8 cellular contexts compared by ENCODE assay signal in genomic region chr16:14974656-14975417, GRCh38. TPM values are rescaled to one million over a fixed set of nuclear protein-coding genes. Genes with fewer than 3 reads are reported as not detected.
A peak's percentile ranks its signal among the peaks of the same experiment; 100 is the strongest.
DNase-seq lines count a peak whose midpoint lies in the region; ATAC-seq and TF ChIP-seq lines count a peak whose summit lies in the region.
"Not testable (repeated sequence)": the region's sequence is repeated elsewhere in the genome, so short reads cannot be mapped to it uniquely, and the experiment has no call there.

TSS of gene PDXDC1 (plus strand) at chr16:14975026. CDS start at chr16:14975200, 174 bp downstream.

- not testable (repeated sequence) for H3K56ac ChIP-seq in H9 (ENCODE audit: insufficient read length, low read depth, low read length)

- not testable (repeated sequence) for H3K9me3 ChIP-seq in H9 (ENCODE audit: control insufficient read depth, low read depth, low read length); MG63

- not testable (repeated sequence) for H4K5ac ChIP-seq in H9 (ENCODE audit: insufficient read length, low read depth, low read length)

- H3K23me2 ChIP-seq in H9 (ENCODE audit: insufficient read length, low read depth, low read length, poor library complexity, severe bottlenecking) = not testable (repeated sequence)

- not testable (repeated sequence) for H4K20me1 ChIP-seq in H9 (ENCODE audit: control insufficient read depth, insufficient read depth, insufficient read length)

- H3K4me2 ChIP-seq in H9 (ENCODE audit: insufficient read depth, insufficient read length, low read length) = peak within 1 kb of the TSS; percentile 89

- H4K8ac ChIP-seq in H9 (replicated peaks; ENCODE audit: insufficient read length, low read depth, low read length) = not testable (repeated sequence)

- not testable (repeated sequence) for H3K36me3 Mint-ChIP-seq in H9 (ENCODE audit: insufficient read depth in 1 of 3, low read depth in 3 of 3); nephron (ENCODE audit: low read depth)

- H2AK5ac ChIP-seq in H9 (ENCODE audit: insufficient read length, low read length) = not testable (repeated sequence)

- H3K36me3 ChIP-seq in MG63 = not testable (repeated sequence)

- not testable (repeated sequence) for H2BK120ac ChIP-seq in H9 (ENCODE audit: low read depth, low read length, poor library complexity, severe bottlenecking)

- DNase-seq in ELR (ENCODE audit: low read depth) (peak; percentile 92), H9 (peak; percentile 96), MG63 (peak; percentile 93), SHP77 (lab: John Stamatoyannopoulos, UW) (peak; percentile 81 to 94), fibroblast of the aortic adventitia (ENCODE audit: low read depth) (peak; percentile 72)
- DNase-seq in activated effector memory CD4-positive, alpha-beta T cell treated with Interleukin-2 at 50 U/mL for 16 hours = peak; percentile 100
- DNase-seq in stimulated activated naive CD8-positive, alpha-beta T cell treated with anti-CD3 and anti-CD28 coated beads, Interleukin-15, Interleukin-2, amounts not matched to agents 100 U/mL and 50 U/mL, for 24 hours = peak; percentile 99

- peak within 1 kb of the TSS; percentile 88 to 93 for H3K4me3 Mint-ChIP-seq in H9
- H3K4me3 Mint-ChIP-seq in nephron = peak within 1 kb of the TSS; percentile 91 to 96 (median 93)

- H3K9ac ChIP-seq in H9 (ENCODE audit: extremely low read depth, insufficient read length, low read length) = peak within 1 kb of the TSS; percentile 86

- not testable (repeated sequence) for H2BK15ac ChIP-seq in H9 (ENCODE audit: low read depth, low read length)

- ATAC-seq in stimulated activated naive CD8-positive, alpha-beta T cell treated with anti-CD3 and anti-CD28 coated beads, Interleukin-15, Interleukin-2, amounts not matched to agents 100 U/mL and 50 U/mL, for 24 hours = peak; percentile 99

- not testable (repeated sequence) for H3K9me3 Mint-ChIP-seq in H9, nephron

- H3K79me1 ChIP-seq in H9 (ENCODE audit: insufficient read depth, low read depth, low read length, poor library complexity, severe bottlenecking) = not testable (repeated sequence)

- not testable (repeated sequence) for H3K27me3 Mint-ChIP-seq in H9 (ENCODE audit: low read depth); nephron (ENCODE audit: low read depth)

- H2BK12ac ChIP-seq in H9 (ENCODE audit: insufficient read length, low read depth, low read length) = not testable (repeated sequence)

- not testable (repeated sequence) for H3T11ph ChIP-seq in H9 (ENCODE audit: low read length)

- not testable (repeated sequence) for H2BK5ac ChIP-seq in H9 (ENCODE audit: insufficient read length, low read length)

- H3K79me2 ChIP-seq in H9 (ENCODE audit: insufficient read depth, low read length) = not testable (repeated sequence)

- not testable (repeated sequence) for H3K23ac ChIP-seq in H9 (ENCODE audit: insufficient read length, low read depth, low read length)

- not testable (repeated sequence) for H3K27me3 ChIP-seq in H9 (ENCODE audit: insufficient read depth, low read length); MG63

- peak within 1 kb of the TSS; percentile 86 for H3K14ac ChIP-seq in H9 (ENCODE audit: insufficient read depth, low read length)

- peaks cover 20 to 21% of the 10 kb centered on the region in 2 experiments for H3K4me1 Mint-ChIP-seq in H9
- H3K4me1 Mint-ChIP-seq in nephron = peaks cover 19% of the 10 kb centered on the region

- peak within 1 kb of the TSS; percentile 27 for H2AFZ ChIP-seq in H9 (ENCODE audit: low read length)

- not testable (repeated sequence) for H4K91ac ChIP-seq in H9 (ENCODE audit: insufficient read length, low read depth, low read length)

- H3K27ac Mint-ChIP-seq in H9 = peak within 1 kb of the TSS; percentile 87 to 92 (median 89); a peak in 6 of 7 replicates
- H3K27ac Mint-ChIP-seq in nephron = peak within 1 kb of the TSS; percentile 82 to 94 (median 89)

- WGBS in H9 (ENCODE audit: extremely low coverage, insufficient read length, low lambda C conversion rate) = no CpG with 5 or more reads among the region's 74 CpGs

- not testable (repeated sequence) for H2BK20ac ChIP-seq in H9 (ENCODE audit: low read depth, low read length, poor library complexity, severe bottlenecking)

- H3K18ac ChIP-seq in H9 (ENCODE audit: insufficient read length, low read depth, low read length) = peak within 1 kb of the TSS; percentile 87

- H3K27ac ChIP-seq in H9 (ENCODE audit: insufficient read length, low read depth, low read length) = not testable (repeated sequence)

- H3K4me1 ChIP-seq in H9 (ENCODE audit: insufficient read depth, low read length) = not testable (repeated sequence)

- 0 out of 3 replicates have a peak, but pooled peaks have one; percentile 12 for TF ChIP-seq CTCF in H9 (conservative IDR thresholded peaks at IDR 0.05)
- TF ChIP-seq CTCF in fibroblast of the aortic adventitia (IDR thresholded peaks at IDR 0.05; ENCODE audit: insufficient read depth, low read length); nephron (IDR thresholded peaks at IDR 0.05; ENCODE audit: unreplicated experiment in 3 of 3): not testable (repeated sequence)

- not testable (repeated sequence) for H3K4ac ChIP-seq in H9 (ENCODE audit: low read depth, low read length)

- H3K4me3 ChIP-seq in MG63 (peak within 1 kb of the TSS; percentile 98), fibroblast of the aortic adventitia (ENCODE audit: low read depth, low read length) (peak within 1 kb of the TSS; percentile 79)

RNA-seq across cellular contexts. Expression of gene PDXDC1, which starts in this region (rescaled TPM):
- total RNA-seq in H9 (2021) = 106 and 112 TPM in 2 replicates
- total RNA-seq in MG63 (2014; rRNA removed; shearing (Covaris generic); ENCODE audit: low replicate concordance) = 64.7 and 65.3 TPM in 2 replicates
- total RNA-seq in fibroblast of the aortic adventitia (ENCODE audit: low replicate concordance) = 59.4 and 61.0 TPM in 2 replicates
